In genomic region chr4:10380695-10381094, GRCh38 we compare ENCODE assay signal across 19 cellular contexts.
"Had no signal": no experiment of that assay in that cellular context is flagged by ENCODE, and none has a peak within 500 bp of the region (broad histone marks: within the 10 kb centered on the region; RNA-seq: fewer than 3 reads in every experiment).

No MANE protein-coding gene starts in this region.

- FAIRE-seq: endothelial cell of umbilical vein had no signal

- H3K36me3 ChIP-seq: neutrophil, right lobe of liver, tibial nerve had no signal

- ATAC-seq: esophagus mucosa; naive thymus-derived CD4-positive, alpha-beta T cell; psoas muscle; right lobe of liver; stimulated activated effector memory CD8-positive, alpha-beta T cell treated with anti-CD3 and anti-CD28 coated beads, Interleukin-12 subunit alpha, Interleukin-12 subunit beta, amount 100 ng/mL, for 72 hours; stimulated activated naive CD8-positive, alpha-beta T cell treated with anti-CD3 and anti-CD28 coated beads, Interleukin-15, amount 100 ng/mL, for 72 hours had no signal

- H3K9me3 ChIP-seq: neutrophil, psoas muscle, right lobe of liver, testis, tibial nerve had no signal

- H3K4me1 ChIP-seq: psoas muscle, right lobe of liver, testis, tibial nerve had no signal

- H3K27me3 ChIP-seq: neutrophil, right lobe of liver, testis, tibial nerve had no signal

- H3K4me3 ChIP-seq: coronary artery, psoas muscle, right lobe of liver, testis, tibial nerve had no signal

- DNase-seq: effector CD4-positive, alpha-beta T cell; endodermal cell; foreskin fibroblast; kidney glomerular epithelial cell; naive thymus-derived CD4-positive, alpha-beta T cell; nephron progenitor cell; psoas muscle; retina; right lobe of liver; stimulated activated CD4-positive, alpha-beta T cell treated with anti-CD3 and anti-CD28 coated beads, Interleukin-4, amount 100 ng/mL, for 1 hour; stimulated activated CD8-positive, alpha-beta memory T cell treated with anti-CD3 and anti-CD28 coated beads, Interleukin-4, amount 100 ng/mL, for 48 hours; stimulated activated naive CD8-positive, alpha-beta T cell treated with anti-CD3 and anti-CD28 coated beads, Interleukin-15, amount 100 ng/mL, for 72 hours; testis had no signal

- H3K27ac ChIP-seq: coronary artery, neutrophil, psoas muscle, right lobe of liver, testis, tibial nerve had no signal
